Comparison of ENCODE assay signal across 8 cellular contexts in the genomic region with DNA sequence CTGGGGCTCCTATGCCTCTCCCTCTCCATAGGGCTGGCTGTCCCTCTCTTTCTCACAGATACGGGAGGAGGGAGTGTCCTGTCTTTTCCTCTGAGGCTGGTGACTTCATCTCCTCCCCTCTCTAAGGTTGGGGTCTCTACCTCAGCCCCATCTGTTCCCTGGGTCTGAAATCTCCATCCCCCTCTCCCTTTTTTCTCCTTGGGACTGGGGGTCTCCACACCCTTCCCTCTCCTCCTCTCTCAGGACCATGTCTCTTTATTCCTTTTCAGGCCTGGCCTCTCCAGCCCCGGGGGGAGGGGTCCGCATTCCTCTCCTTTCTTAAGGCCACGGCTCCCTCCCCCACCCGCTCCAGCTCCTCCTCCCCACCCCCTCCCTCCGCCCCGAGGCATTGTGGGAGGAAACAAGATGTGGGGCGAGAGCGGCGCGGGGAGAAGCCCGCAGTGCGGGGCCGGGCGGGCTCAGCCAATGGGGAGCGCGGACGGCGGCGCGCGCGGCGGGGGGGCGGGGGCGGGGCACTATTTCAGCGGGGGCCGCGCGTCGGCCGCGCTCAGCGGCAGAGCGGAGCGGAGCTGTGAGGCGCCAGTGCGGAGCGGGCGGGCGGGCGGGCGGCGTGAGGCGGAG. TPM values are rescaled to one million over a fixed set of nuclear protein-coding genes. Genes with fewer than 3 reads are reported as not detected.
A peak's percentile ranks its signal among the peaks of the same experiment; 100 is the strongest.
DNase-seq lines count a peak whose midpoint lies in the region; ATAC-seq, FAIRE-seq and TF ChIP-seq lines count a peak whose summit lies in the region.

Gene DYNLL2, plus strand, starts transcription at position 550 of the 621 bp plus-strand sequence. CDS start 3,672 bp downstream, outside the sequence.

- peak within 1 kb of the TSS; percentile 77 for H3K9ac ChIP-seq in keratinocyte (ENCODE audit: control insufficient read depth, extremely low read depth, insufficient read depth, low read length)

- H3K79me2 ChIP-seq in keratinocyte (ENCODE audit: control insufficient read depth, insufficient read depth, low read length): peaks cover 46% of the 10 kb centered on the region

- peak; percentile 33 for DNase-seq in AG04449 (ENCODE audit: low read depth, low spot score)
- DNase-seq in NCI-H345 treated with DMSO at 0.1 percent for 48 hours (lab: John Stamatoyannopoulos, UW; ENCODE audit: unreplicated experiment): peak; percentile 67
- DNase-seq in activated CD4-positive, CD25-positive, alpha-beta regulatory T cell treated with anti-CD3 and anti-CD28 coated beads, Interleukin-2, amount 50 U/mL, for 72 hours: peak; percentile 85
- DNase-seq in cerebellar cortex (ENCODE audit: low spot score): peak; percentile 92
- peak; percentile 44 for DNase-seq in keratinocyte (ENCODE audit: low read depth, low spot score)
- DNase-seq in stimulated activated CD4-positive, alpha-beta T cell treated with anti-CD3 and anti-CD28 coated beads, Interleukin-12 subunit alpha, Interleukin-12 subunit beta, amount 100 ng/mL, for 48 hours (ENCODE audit: low read depth in 2 of 3, low spot score in 1 of 3): peak; percentile 85 to 91 (median 85)

- POLR2A ChIA-PET in AG04449 (lab: Yijun Ruan, JAX): interaction anchor here (1.1 to 2.5 kb wide), 3 partner anchors 32 to 233 kb away, joined by 3 to 23 read pairs (median 6); partner anchors contain the start of genes MRPS23 and SRSF1

- H3K36me3 ChIP-seq in keratinocyte (ENCODE audit: control insufficient read depth in 2 of 2, extremely low read depth in 1 of 2, insufficient read depth in 2 of 2, low read length in 2 of 2): peaks cover 12 to 14% of the 10 kb centered on the region in 2 experiments

- H3K9me3 ChIP-seq in keratinocyte (ENCODE audit: control insufficient read depth, low read depth, low read length): no peaks in the 10 kb centered on the region

- peaks cover 11% of the 10 kb centered on the region for H3K27me3 ChIP-seq in keratinocyte (ENCODE audit: control insufficient read depth, extremely low read depth, insufficient read depth, low read length)

- H3K4me1 ChIP-seq in keratinocyte (ENCODE audit: control insufficient read depth, extremely low read depth, insufficient read depth, low read length): peaks cover 9% of the 10 kb centered on the region

- peak within 1 kb of the TSS; percentile 88 for H3K4me3 ChIP-seq in AG04449 (ENCODE audit: low read depth, low read length)
- peak within 1 kb of the TSS; percentile 75 to 97 (median 76) for H3K4me3 ChIP-seq in keratinocyte (ENCODE audit: control insufficient read depth in 2 of 3, extremely low read depth in 1 of 3, insufficient read depth in 2 of 3, low read depth in 1 of 3, low read length in 3 of 3)

- ATAC-seq in HG03196 (IDR thresholded peaks at IDR 0.05; ENCODE audit: unreplicated experiment): peak; percentile 49

- in situ Hi-C loops in GM18951 (cut with MboI; ENCODE audit: low sequenced_read_pairs, unreplicated experiment): no loop called here

- H4K20me1 ChIP-seq in keratinocyte (ENCODE audit: control insufficient read depth, extremely low read depth, insufficient read depth, low read length): peaks cover 21% of the 10 kb centered on the region

- H3K27ac ChIP-seq in keratinocyte (ENCODE audit: control insufficient read depth, insufficient read depth, low read length): peak within 1 kb of the TSS; percentile 29

- TF ChIP-seq CTCF in AG04449 (IDR thresholded peaks at IDR 0.05; ENCODE audit: insufficient read depth, low read length, missing control alignments): no peak
- no peak for TF ChIP-seq CTCF in keratinocyte (optimal IDR thresholded peaks at IDR 0.05 in 1 of 3, IDR thresholded peaks at IDR 0.05 in 1 of 3, conservative IDR thresholded peaks at IDR 0.05 in 1 of 3; ENCODE audit: extremely low read depth in 1 of 3, insufficient read depth in 2 of 3, low read length in 3 of 3)

- peak within 1 kb of the TSS; percentile 53 for H2AFZ ChIP-seq in keratinocyte (ENCODE audit: control insufficient read depth, low read length)

- dilution Hi-C loops in keratinocyte (cut with MboI; ENCODE audit: extremely low pct_ligation_motif_present, low sequenced_read_pairs): no loop called here

- no peak for FAIRE-seq in keratinocyte (lab: Jason Lieb, UNC)

- CTCF ChIA-PET in AG04449 (lab: Yijun Ruan, JAX): no interaction called here

- peak; percentile 87 for TF ChIP-seq POLR2A in GM18951 (IDR thresholded peaks at IDR 0.05; ENCODE audit: extremely low read depth, insufficient read depth, insufficient read length)

- no peaks in the 10 kb centered on the region for H3K9me1 ChIP-seq in keratinocyte (ENCODE audit: control insufficient read depth, extremely low read depth, insufficient read depth, low read length)

- peak within 1 kb of the TSS; percentile 87 for H3K4me2 ChIP-seq in keratinocyte (ENCODE audit: control insufficient read depth, extremely low read depth, insufficient read depth, low read depth, low read length)

RNA-seq across cellular contexts. Expression of gene DYNLL2, which starts in this region (rescaled TPM):
- 12.8 to 21.5 TPM (median 18.0 TPM) in 3 replicates for polyA plus RNA-seq in keratinocyte
- polyA plus RNA-seq in keratinocyte (2011; ENCODE audit: low read depth): 3.6 TPM
- 15.8 and 19.8 TPM in 2 replicates for polyA plus RNA-seq in keratinocyte (2011; cell fraction: cytosol; rRNA removed)
- polyA plus RNA-seq in keratinocyte (2011; cell fraction: nucleus; rRNA removed): 18.0 and 20.3 TPM in 2 replicates
- polyA plus RNA-seq in keratinocyte (2012; ENCODE audit: low replicate concordance): 15.7 and 36.4 TPM in 2 replicates
- 12.4 to 16.5 TPM (median 15.8 TPM) in 3 replicates for polyA minus RNA-seq in keratinocyte
- polyA minus RNA-seq in keratinocyte (2011; cell fraction: cytosol; rRNA and poly(A)+ RNA removed): 12.1 TPM
- polyA minus RNA-seq in keratinocyte (2011; cell fraction: nucleus; rRNA and poly(A)+ RNA removed): 5.7 and 11.3 TPM in 2 replicates

Comparison
In these comparisons a context has a peak if more than half of its experiments do, and no peak if none do; other contexts are left out.
1. Peak in every context shown above with its lines: DNase-seq, ATAC-seq, H3K4me3 ChIP-seq and H3K27ac ChIP-seq.
2. DNase-seq: peak in every context shown above with its lines; median percentile 92 in cerebellar cortex; 85 in activated CD4-positive, CD25-positive, alpha-beta regulatory T cell treated with anti-CD3 and anti-CD28 coated beads, Interleukin-2, amount 50 U/mL, for 72 hours; 85 in stimulated activated CD4-positive, alpha-beta T cell treated with anti-CD3 and anti-CD28 coated beads, Interleukin-12 subunit alpha, Interleukin-12 subunit beta, amount 100 ng/mL, for 48 hours; 67 in NCI-H345 treated with DMSO at 0.1 percent for 48 hours; 44 in keratinocyte; 33 in AG04449.